In the genomic region with DNA sequence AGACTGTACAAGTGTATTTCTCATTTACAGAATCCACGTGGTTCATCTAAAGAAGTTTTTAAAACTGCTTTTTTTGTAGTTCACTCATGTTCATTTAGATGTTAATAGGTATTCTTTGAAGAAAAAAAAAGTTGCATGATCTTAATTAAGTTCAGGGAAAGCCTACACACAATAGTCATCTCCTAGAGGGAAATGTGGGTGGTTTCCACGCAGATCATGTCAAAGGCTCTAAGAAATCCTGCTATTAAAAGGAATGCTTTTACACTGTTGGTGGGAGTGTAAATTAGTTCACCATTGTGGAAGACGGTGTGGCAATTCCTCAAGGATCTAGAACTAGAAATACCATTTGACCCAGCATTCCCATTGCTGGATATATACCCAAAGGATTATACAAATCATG, we compare ENCODE assay signal across 1 cellular context.
TF ChIP-seq lines count a peak whose summit lies in the region.

No MANE protein-coding gene starts in this region.

TF ChIP-seq in K562, 482 proteins besides CTCF, POLR2A, EP300 and RAD21 (continued from another document):
- TF ChIP-seq MGA (IDR thresholded peaks at IDR 0.05), result no peak
